Comparison of ENCODE assay signal across 9 cellular contexts in genomic region chr12:12032260-12032761, GRCh38. TPM values are rescaled to one million over a fixed set of nuclear protein-coding genes. Genes with fewer than 3 reads are reported as not detected.
DNase-seq lines count a peak whose midpoint lies in the region; ATAC-seq and TF ChIP-seq lines count a peak whose summit lies in the region.
"Had no signal": no experiment of that assay in that cellular context is flagged by ENCODE, and none has a peak within 500 bp of the region (broad histone marks: within the 10 kb centered on the region; RNA-seq: fewer than 3 reads in every experiment).

No MANE protein-coding gene starts in this region.

- no peak for DNase-seq in CD8-positive, alpha-beta T cell
- DNase-seq in central memory CD8-positive, alpha-beta T cell (ENCODE audit: low spot score in 2 of 2) = no peak
- DNase-seq in osteocyte (ENCODE audit: extremely low spot score, unreplicated experiment) = peak; percentile 76
- DNase-seq in mesenteric fat pad (ENCODE audit: low spot score) = no peak
- DNase-seq in COLO668 (lab: John Stamatoyannopoulos, UW; ENCODE audit: unreplicated experiment) = no peak
- DNase-seq in BE2C = no peak

- no peak for TF ChIP-seq CTCF in CD8-positive, alpha-beta T cell (IDR thresholded peaks at IDR 0.05)
- TF ChIP-seq CTCF in osteocyte (IDR thresholded peaks at IDR 0.05) (no peak), BE2C (IDR thresholded peaks at IDR 0.05; ENCODE audit: low read depth, low read length) (no peak)

- no peaks in the 10 kb centered on the region for H3K27me3 Mint-ChIP-seq in CD8-positive, alpha-beta T cell (ENCODE audit: low read depth)
- peaks cover 8% of the 10 kb centered on the region for H3K27me3 Mint-ChIP-seq in central memory CD8-positive, alpha-beta T cell
- no peaks in the 10 kb centered on the region for H3K27me3 Mint-ChIP-seq in osteocyte (ENCODE audit: unreplicated experiment)

- H3K27ac Mint-ChIP-seq in CD8-positive, alpha-beta T cell = no peak overlapping the region
- H3K27ac Mint-ChIP-seq in central memory CD8-positive, alpha-beta T cell (ENCODE audit: low read depth) = peak overlapping the region; percentile 75
- no peak overlapping the region for H3K27ac Mint-ChIP-seq in osteocyte (ENCODE audit: unreplicated experiment)
- H3K27ac Mint-ChIP-seq: nephron progenitor cell had no signal

- H3K9me3 Mint-ChIP-seq in CD8-positive, alpha-beta T cell = no peaks in the 10 kb centered on the region
- no peaks in the 10 kb centered on the region for H3K9me3 Mint-ChIP-seq in central memory CD8-positive, alpha-beta T cell
- H3K9me3 Mint-ChIP-seq in osteocyte (ENCODE audit: unreplicated experiment) = no peaks in the 10 kb centered on the region

- intact Hi-C loops in CD8-positive, alpha-beta T cell (cut with DNase I, micrococcal nuclease) = loop anchor here (2.0 to 10.0 kb wide), 4 partner anchors 52 to 1260 kb away; no protein-coding TSS in a partner anchor

- H3K4me1 Mint-ChIP-seq in CD8-positive, alpha-beta T cell (ENCODE audit: low read depth) = peaks cover 18% of the 10 kb centered on the region
- peaks cover 16% of the 10 kb centered on the region for H3K4me1 Mint-ChIP-seq in central memory CD8-positive, alpha-beta T cell
- peaks cover 6% of the 10 kb centered on the region for H3K4me1 Mint-ChIP-seq in osteocyte (ENCODE audit: unreplicated experiment)

- POLR2A ChIA-PET in CD8-positive, alpha-beta T cell (lab: Charles Lee) = interaction anchor here (1.1 to 1.3 kb wide), 3 partner anchors 15 to 450 kb away, joined by 3 to 6 read pairs (median 3); no protein-coding TSS in a partner anchor

- no peaks in the 10 kb centered on the region for H3K36me3 ChIP-seq in CD8-positive, alpha-beta T cell (ENCODE audit: insufficient read depth, low read length)
- H3K36me3 ChIP-seq in BE2C = no peaks in the 10 kb centered on the region

- no peak for ATAC-seq in CD8-positive, alpha-beta T cell
- ATAC-seq in HG02798 (IDR thresholded peaks at IDR 0.05; ENCODE audit: poor library complexity, unreplicated experiment) = peak; percentile 21
- no peak for ATAC-seq in central memory CD8-positive, alpha-beta T cell (replicated peaks; ENCODE audit: extremely low read depth, poor library complexity, severe bottlenecking)
- ATAC-seq in HG03521 (IDR thresholded peaks at IDR 0.05; ENCODE audit: unreplicated experiment) = no peak

- H3K27me3 ChIP-seq in CD8-positive, alpha-beta T cell (ENCODE audit: insufficient read depth, low read length) = no peaks in the 10 kb centered on the region
- H3K27me3 ChIP-seq in BE2C = no peaks in the 10 kb centered on the region

- no peaks in the 10 kb centered on the region for H3K36me3 Mint-ChIP-seq in CD8-positive, alpha-beta T cell
- H3K36me3 Mint-ChIP-seq in central memory CD8-positive, alpha-beta T cell (ENCODE audit: insufficient read depth) = no peaks in the 10 kb centered on the region
- no peaks in the 10 kb centered on the region for H3K36me3 Mint-ChIP-seq in osteocyte (ENCODE audit: unreplicated experiment)

- peak overlapping the region; percentile 75 for H3K4me3 Mint-ChIP-seq in CD8-positive, alpha-beta T cell
- H3K4me3 Mint-ChIP-seq in central memory CD8-positive, alpha-beta T cell = peak overlapping the region; percentile 73
- no peak overlapping the region for H3K4me3 Mint-ChIP-seq in osteocyte (ENCODE audit: unreplicated experiment)

- no peak overlapping the region for H3K4me3 ChIP-seq in CD8-positive, alpha-beta T cell (ENCODE audit: low read depth, low read length)
- no peak overlapping the region for H3K4me3 ChIP-seq in BE2C (ENCODE audit: low read depth, low read length)

- CTCF ChIA-PET in CD8-positive, alpha-beta T cell (lab: Charles Lee) = interaction anchor here (0.6 to 4.1 kb wide), 33 partner anchors 10 to 1261 kb away, joined by 3 to 241 read pairs (median 5); partner anchors contain the start of gene MANSC1

- no peaks in the 10 kb centered on the region for H3K9me3 ChIP-seq in CD8-positive, alpha-beta T cell (ENCODE audit: low read length)
- no peaks in the 10 kb centered on the region for H3K9me3 ChIP-seq in BE2C

- no peak overlapping the region for H3K27ac ChIP-seq in CD8-positive, alpha-beta T cell (ENCODE audit: low read depth, low read length)

- H3K4me1 ChIP-seq in CD8-positive, alpha-beta T cell (ENCODE audit: insufficient read depth, low read length) = peaks cover 7% of the 10 kb centered on the region
- H3K4me1 ChIP-seq in BE2C = no peaks in the 10 kb centered on the region

RNA-seq across cellular contexts. Expression of gene BCL2L14, which starts 38.4 kb away (rescaled TPM):
- total RNA-seq in CD8-positive, alpha-beta T cell = under 1 TPM; 0.38 to 0.61 TPM
- total RNA-seq in osteocyte (not detected in 2 replicates), mesenteric fat pad (not detected)
- polyA plus RNA-seq in BE2C (2012; ENCODE audit: insufficient read depth, insufficient read length, low read depth) = not detected
